ENCODE assay signal across 19 cellular contexts in the genomic region with DNA sequence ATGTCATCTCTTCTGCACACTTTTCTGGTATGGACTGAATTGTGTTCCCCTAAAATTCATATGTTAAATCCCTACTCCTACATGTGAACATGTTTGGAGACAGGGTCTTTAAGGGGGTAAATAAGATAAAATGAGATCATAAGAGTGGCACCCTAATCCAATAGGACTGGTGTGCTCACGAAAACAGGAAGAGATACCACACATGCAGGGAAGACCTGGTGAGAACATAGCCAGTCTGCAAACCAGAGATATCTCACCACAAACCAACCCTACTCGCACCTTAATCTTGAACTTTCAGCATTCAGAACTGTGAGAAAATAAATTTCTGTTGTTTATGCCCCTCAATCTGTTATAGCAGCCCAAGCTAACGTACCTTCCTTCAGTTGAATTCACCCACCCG. TPM values are rescaled to one million over a fixed set of nuclear protein-coding genes. Genes with fewer than 3 reads are reported as not detected.
"Had no signal": no experiment of that assay in that cellular context is flagged by ENCODE, and none has a peak within 500 bp of the region (broad histone marks: within the 10 kb centered on the region; RNA-seq: fewer than 3 reads in every experiment).

No MANE protein-coding gene starts in this region.

- H3K27me3 Mint-ChIP-seq: naive B cell, progenitor cell of endocrine pancreas had no signal

- H3K4me3 Mint-ChIP-seq: naive B cell, nephron had no signal

- H3K4me1 Mint-ChIP-seq: naive B cell, nephron had no signal

- H3K36me3 Mint-ChIP-seq: naive B cell had no signal

- H3K4me1 ChIP-seq: pancreas, tibial artery, upper lobe of left lung, uterus had no signal

- H3K27me3 ChIP-seq: pancreas, tibial artery, upper lobe of left lung, uterus had no signal

- H3K27ac Mint-ChIP-seq: naive B cell, nephron, progenitor cell of endocrine pancreas had no signal

- DNase-seq: effector CD4-positive, alpha-beta T cell; foreskin melanocyte; head of caudate nucleus; hippocampal formation; kidney glomerular epithelial cell; mesendoderm; naive B cell; occipital lobe; pancreas; right cardiac atrium; small intestine; stimulated activated CD4-positive, alpha-beta T cell treated with anti-CD3 and anti-CD28 coated beads, Interleukin-12 subunit alpha, Interleukin-12 subunit beta, amount 100 ng/mL, for 4 hours; stimulated activated naive CD4-positive, alpha-beta T cell treated with Interleukin-2 at 50 U/mL for 16 hours; tibial artery; upper lobe of left lung; uterus had no signal

- H3K4me3 ChIP-seq: pancreas, tibial artery, upper lobe of left lung, uterus had no signal

- H3K27ac ChIP-seq: pancreas, tibial artery, upper lobe of left lung, uterus had no signal

- H3K9me3 ChIP-seq: pancreas, tibial artery, uterus had no signal

- ATAC-seq: pancreas, right cardiac atrium had no signal

- H3K36me3 ChIP-seq: pancreas, tibial artery, upper lobe of left lung, uterus had no signal

RNA-seq across cellular contexts. Expression of a gene that starts 51.8 kb away (rescaled TPM):
- total RNA-seq: lung microvascular endothelial cell had no signal
